9 cellular contexts compared by ENCODE assay signal in the genomic region with DNA sequence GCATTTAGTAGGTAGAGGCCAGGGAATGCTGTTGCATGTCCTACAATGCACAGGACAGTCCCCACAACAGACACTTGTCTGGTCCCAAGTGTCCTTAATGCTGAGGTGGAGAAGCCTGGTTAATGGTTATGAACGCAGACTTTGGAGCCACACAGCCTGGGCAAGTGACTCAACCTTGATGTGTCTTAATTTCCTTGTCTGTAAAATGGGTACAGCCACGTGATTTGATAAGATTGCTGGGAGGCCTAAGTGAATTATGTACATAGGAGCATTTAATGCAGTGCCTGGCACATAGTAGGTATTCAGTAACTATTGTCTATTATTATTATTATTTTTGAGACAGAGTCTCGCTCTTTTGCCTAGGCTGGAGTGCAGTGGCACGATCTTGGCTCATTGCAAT.
"Had no signal": no experiment of that assay in that cellular context is flagged by ENCODE, and none has a peak within 500 bp of the region (broad histone marks: within the 10 kb centered on the region; RNA-seq: fewer than 3 reads in every experiment).

No MANE protein-coding gene starts in this region.

- H3K9me3 Mint-ChIP-seq: HFFc6, IgD-negative memory B cell had no signal

- H3K4me1 Mint-ChIP-seq: IgD-negative memory B cell had no signal

- H2AFZ ChIP-seq: GM23248 had no signal

- H3K4me3 ChIP-seq: GM23248, HAP-1 had no signal

- H3K9me3 ChIP-seq: HAP-1 had no signal

- H3K27ac ChIP-seq: GM23248, HL-60 had no signal

- H3K4me3 Mint-ChIP-seq: HFFc6, IgD-negative memory B cell had no signal

- H3K9ac ChIP-seq: GM23248 had no signal

- H3K27ac Mint-ChIP-seq: HFFc6, IgD-negative memory B cell had no signal

- H3K36me3 ChIP-seq: HAP-1 had no signal

- H3K36me3 Mint-ChIP-seq: IgD-negative memory B cell had no signal

- DNase-seq: GM23248, GOT3, H7, HFFc6, KG1 had no signal

- H3K4me1 ChIP-seq: HAP-1 had no signal

- ATAC-seq: HCT116 had no signal
